Comparison of ENCODE assay signal across 19 cellular contexts in genomic region chr1:61953076-61953789, GRCh38.
DNase-seq lines count a peak whose midpoint lies in the region; ATAC-seq and TF ChIP-seq lines count a peak whose summit lies in the region.
"Had no signal": no experiment of that assay in that cellular context is flagged by ENCODE, and none has a peak within 500 bp of the region (broad histone marks: within the 10 kb centered on the region; RNA-seq: fewer than 3 reads in every experiment).

No MANE protein-coding gene starts in this region.

- peaks cover 50 to 51% of the 10 kb centered on the region in 2 experiments for H3K4me1 Mint-ChIP-seq in H9

- peak; percentile 28 for DNase-seq in AG09309 (ENCODE audit: low read depth)
- DNase-seq in H9: no peak
- peak; percentile 30 for DNase-seq in astrocyte of the spinal cord (ENCODE audit: low read depth, low spot score)
- DNase-seq in NOMO-1 treated with DMSO at 0.1 percent for 48 hours (lab: John Stamatoyannopoulos, UW; ENCODE audit: unreplicated experiment): no peak
- no peak for DNase-seq in sigmoid colon
- DNase-seq: ACHN; BE2C; CD4-positive, alpha-beta memory T cell; DMS79 treated with DMSO at 0.1 percent for 48 hours; GDM1; GOT3; HFFc6; Kasumi-1; NCI-H1417; NCI-H1930; NCI-H2171 treated with DMSO at 0.1 percent for 48 hours; NCI-H510A had no signal

- H3K79me2 ChIP-seq in H9 (ENCODE audit: insufficient read depth, low read length) (no peaks in the 10 kb centered on the region), neural cell (replicated peaks; ENCODE audit: insufficient read depth, low read length) (no peaks in the 10 kb centered on the region)

- H3K4me3 ChIP-seq in AG09309 (ENCODE audit: control insufficient read depth, low read depth, low read length) (no peak overlapping the region), astrocyte of the spinal cord (ENCODE audit: low read depth, low read length) (no peak overlapping the region), neural cell (ENCODE audit: low read length) (peak overlapping the region; percentile 53), sigmoid colon (no peak overlapping the region)

- no peak for TF ChIP-seq CTCF in AG09309 (IDR thresholded peaks at IDR 0.05; ENCODE audit: control insufficient read depth, insufficient read depth, low read depth, low read length, missing control alignments)
- TF ChIP-seq CTCF in H9 (conservative IDR thresholded peaks at IDR 0.05): no peak
- TF ChIP-seq CTCF in astrocyte of the spinal cord (IDR thresholded peaks at IDR 0.05; ENCODE audit: low read depth, low read length): no peak
- TF ChIP-seq CTCF in neural cell (IDR thresholded peaks at IDR 0.05; ENCODE audit: poor library complexity, severe bottlenecking): no peak
- TF ChIP-seq CTCF in sigmoid colon (IDR thresholded peaks at IDR 0.05): no peak

- H3K27me3 ChIP-seq in H9 (ENCODE audit: insufficient read depth, low read length): no peaks in the 10 kb centered on the region
- no peaks in the 10 kb centered on the region for H3K27me3 ChIP-seq in neural cell (ENCODE audit: insufficient read depth, low read depth, low read length)
- no peaks in the 10 kb centered on the region for H3K27me3 ChIP-seq in sigmoid colon
- H3K27me3 ChIP-seq: BE2C had no signal

- H2AK5ac ChIP-seq in H9 (ENCODE audit: insufficient read length, low read length): no peak overlapping the region

- H3K9me3 ChIP-seq in H9 (ENCODE audit: control insufficient read depth, low read depth, low read length): no peaks in the 10 kb centered on the region
- no peaks in the 10 kb centered on the region for H3K9me3 ChIP-seq in neural cell (ENCODE audit: low read length)
- no peaks in the 10 kb centered on the region for H3K9me3 ChIP-seq in sigmoid colon
- H3K9me3 ChIP-seq: BE2C had no signal

- H3F3A ChIP-seq in neural cell (ENCODE audit: insufficient read depth, low read length, poor library complexity, severe bottlenecking): no peaks in the 10 kb centered on the region

- peak overlapping the region in 2 of 3 experiments; percentile 56 to 98; a peak in 3 of 7 replicates for H3K27ac Mint-ChIP-seq in H9
- H3K27ac Mint-ChIP-seq: CD4-positive, alpha-beta memory T cell; HFFc6 had no signal

- no peaks in the 10 kb centered on the region for H4K20me1 ChIP-seq in H9 (ENCODE audit: control insufficient read depth, insufficient read depth, insufficient read length)
- no peaks in the 10 kb centered on the region for H4K20me1 ChIP-seq in neural cell (ENCODE audit: insufficient read depth)

- H2AFZ ChIP-seq in H9 (ENCODE audit: low read length) (no peak overlapping the region), neural cell (ENCODE audit: low read depth, low read length) (no peak overlapping the region)

- H3K23ac ChIP-seq in H9 (ENCODE audit: insufficient read length, low read depth, low read length): no peak overlapping the region

- no peaks in the 10 kb centered on the region for H3K36me3 ChIP-seq in neural cell (ENCODE audit: insufficient read depth, low read length)
- no peaks in the 10 kb centered on the region for H3K36me3 ChIP-seq in sigmoid colon
- H3K36me3 ChIP-seq: BE2C had no signal

- no peak for ATAC-seq in HG03520 (IDR thresholded peaks at IDR 0.05; ENCODE audit: unreplicated experiment)

- no peaks in the 10 kb centered on the region for H3K23me2 ChIP-seq in H9 (ENCODE audit: insufficient read length, low read depth, low read length, poor library complexity, severe bottlenecking)

- no peak overlapping the region for H3K14ac ChIP-seq in H9 (ENCODE audit: insufficient read depth, low read length)

- H2BK5ac ChIP-seq in H9 (ENCODE audit: insufficient read length, low read length): no peak overlapping the region

- TF ChIP-seq EP300 in neural cell (conservative IDR thresholded peaks at IDR 0.05; ENCODE audit: poor library complexity, severe bottlenecking): peak; percentile 84
- TF ChIP-seq EP300 in sigmoid colon (IDR thresholded peaks at IDR 0.05): no peak

- H3K4me2 ChIP-seq in H9 (ENCODE audit: insufficient read depth, insufficient read length, low read length): no peak overlapping the region
- H3K4me2 ChIP-seq in neural cell (ENCODE audit: low read length): peak overlapping the region; percentile 54

- H4K8ac ChIP-seq in H9 (replicated peaks; ENCODE audit: insufficient read length, low read depth, low read length): no peak overlapping the region

- no peak overlapping the region for H2BK12ac ChIP-seq in H9 (ENCODE audit: insufficient read length, low read depth, low read length)

- no peaks in the 10 kb centered on the region for H3K79me1 ChIP-seq in H9 (ENCODE audit: insufficient read depth, low read depth, low read length, poor library complexity, severe bottlenecking)

- no peak overlapping the region for H4K5ac ChIP-seq in H9 (ENCODE audit: insufficient read length, low read depth, low read length)

- no peak overlapping the region for H3K4ac ChIP-seq in H9 (ENCODE audit: low read depth, low read length)

- H3K4me1 ChIP-seq in H9 (ENCODE audit: insufficient read depth, low read length) (peaks cover 6% of the 10 kb centered on the region; the same call in 1 of the 2 replicates), sigmoid colon (peaks cover 0 to 5% (median 0%) of the 10 kb centered on the region in 4 donors)
- H3K4me1 ChIP-seq: BE2C had no signal

- peak overlapping the region in 1 of 2 experiments; percentile 49; a peak in 1 of 5 replicates for H3K4me3 Mint-ChIP-seq in H9
- H3K4me3 Mint-ChIP-seq: CD4-positive, alpha-beta memory T cell; HFFc6 had no signal

- H3K9me2 ChIP-seq in neural cell (ENCODE audit: insufficient read depth, low read length): no peaks in the 10 kb centered on the region

- no CpG with 5 or more reads among the region's 2 CpGs for WGBS in H9 (ENCODE audit: extremely low coverage, insufficient read length, low lambda C conversion rate)
- WGBS in sigmoid colon, 2 donors: 93 to 96% methylated on average over 2 of the region's 2 CpGs

- no peak for TF ChIP-seq POLR2A in sigmoid colon (IDR thresholded peaks at IDR 0.05)

- H4K91ac ChIP-seq in H9 (ENCODE audit: insufficient read length, low read depth, low read length): no peak overlapping the region

- TF ChIP-seq RAD21 in neural cell (conservative IDR thresholded peaks at IDR 0.05): no peak

- H3K27me3 Mint-ChIP-seq in H9 (ENCODE audit: low read depth): no peaks in the 10 kb centered on the region
- H3K27me3 Mint-ChIP-seq: CD4-positive, alpha-beta memory T cell had no signal

- no peak overlapping the region for H3T11ph ChIP-seq in H9 (ENCODE audit: low read length)

- H2BK15ac ChIP-seq in H9 (ENCODE audit: low read depth, low read length): no peak overlapping the region

- H3K9ac ChIP-seq in H9 (ENCODE audit: extremely low read depth, insufficient read length, low read length) (no peak overlapping the region), neural cell (ENCODE audit: low read length) (peak overlapping the region; percentile 29)

- no peaks in the 10 kb centered on the region for H3K36me3 Mint-ChIP-seq in H9 (ENCODE audit: insufficient read depth in 1 of 3, low read depth in 3 of 3)
- H3K36me3 Mint-ChIP-seq: CD4-positive, alpha-beta memory T cell had no signal

- no peak overlapping the region for H2BK20ac ChIP-seq in H9 (ENCODE audit: low read depth, low read length, poor library complexity, severe bottlenecking)

- H3K9me3 Mint-ChIP-seq in H9: no peaks in the 10 kb centered on the region
- H3K9me3 Mint-ChIP-seq: CD4-positive, alpha-beta memory T cell; HFFc6 had no signal

- H3K27ac ChIP-seq in H9 (ENCODE audit: insufficient read length, low read depth, low read length) (no peak overlapping the region), neural cell (ENCODE audit: low read length) (no peak overlapping the region), sigmoid colon (no peak overlapping the region)

- intact Hi-C loops in sigmoid colon (cut with DNase I): no loop called here

- no peak overlapping the region for H2BK120ac ChIP-seq in H9 (ENCODE audit: low read depth, low read length, poor library complexity, severe bottlenecking)

- no peak overlapping the region for H3K18ac ChIP-seq in H9 (ENCODE audit: insufficient read length, low read depth, low read length)

- H3K56ac ChIP-seq in H9 (ENCODE audit: insufficient read length, low read depth, low read length): no peak overlapping the region

- in situ Hi-C loops in astrocyte of the spinal cord (cut with HindIII; ENCODE audit: low sequenced_read_pairs): no loop called here

TF ChIP-seq in neural cell, 6 proteins besides CTCF, POLR2A, EP300 and RAD21:
- no peak for TF ChIP-seq SMC3 (conservative IDR thresholded peaks at IDR 0.05; ENCODE audit: poor library complexity)
- TF ChIP-seq TAF1 (IDR thresholded peaks at IDR 0.05; ENCODE audit: low read depth): no peak
- TF ChIP-seq EZH2 (IDR thresholded peaks at IDR 0.05; ENCODE audit: borderline replicate concordance, insufficient read depth, low read length, poor library complexity, severe bottlenecking): no peak
- peak; percentile 79 for TF ChIP-seq POLR2AphosphoS5 (IDR thresholded peaks at IDR 0.05)
- TF ChIP-seq REST (IDR thresholded peaks at IDR 0.05; ENCODE audit: borderline replicate concordance): peak; percentile 80
- no peak for TF ChIP-seq MXI1 (conservative IDR thresholded peaks at IDR 0.05; ENCODE audit: poor library complexity, severe bottlenecking)

Comparison
In these comparisons a context has a peak if more than half of its experiments do, and no peak if none do; other contexts are left out.
1. DNase-seq: peak in AG09309 (single experiment) and astrocyte of the spinal cord (single experiment); none in H9 (single experiment), NOMO-1 treated with DMSO at 0.1 percent for 48 hours (single experiment) and sigmoid colon (single experiment).